Comparison of ENCODE assay signal across 8 cellular contexts in the genomic region with DNA sequence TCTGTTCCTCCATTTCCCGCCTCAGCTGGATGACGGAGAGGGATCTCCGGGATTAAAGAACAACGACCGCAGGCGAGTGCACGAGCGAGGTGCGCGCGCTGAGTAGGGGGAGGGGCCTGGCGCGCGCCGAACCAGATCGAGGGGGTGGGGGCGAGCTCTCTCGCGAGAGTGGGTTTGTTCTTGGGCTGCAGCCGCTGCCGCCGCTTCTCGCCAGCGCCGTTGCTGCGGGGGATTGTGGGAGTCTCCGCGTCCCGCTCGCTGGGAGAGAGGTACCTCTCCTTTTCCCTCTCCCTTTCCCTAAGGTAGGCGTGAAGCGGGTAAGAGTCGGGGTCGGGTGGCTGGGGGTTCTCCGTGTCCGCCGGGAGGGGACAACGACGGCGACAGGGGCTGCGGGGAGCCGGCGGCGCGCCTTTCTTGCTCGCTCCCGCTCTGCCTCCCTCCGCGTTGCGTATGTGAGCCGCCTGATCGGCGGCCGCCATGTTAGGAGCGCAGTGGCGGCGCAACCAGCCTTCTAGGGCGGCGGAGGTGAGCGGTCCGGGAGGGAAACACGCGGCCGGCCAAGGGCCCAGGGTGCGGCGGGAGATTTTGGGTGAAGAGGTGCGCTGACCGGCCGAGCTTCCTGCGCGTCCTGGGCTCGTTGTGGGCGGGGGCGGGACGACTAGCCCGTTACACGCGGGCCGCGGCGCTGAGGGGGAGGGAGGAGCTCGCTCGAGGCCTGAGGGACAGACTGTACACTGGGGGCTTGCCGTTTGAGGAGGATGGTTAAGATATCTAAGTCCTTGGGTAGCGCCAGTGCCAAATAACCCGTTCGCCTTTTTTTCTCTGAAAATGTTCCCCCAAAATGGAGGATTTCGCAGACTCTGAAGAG. TPM values are rescaled to one million over a fixed set of nuclear protein-coding genes. Genes with fewer than 3 reads are reported as not detected.
DNase-seq lines count a peak whose midpoint lies in the region; ATAC-seq and TF ChIP-seq lines count a peak whose summit lies in the region.

A gene with protein sequence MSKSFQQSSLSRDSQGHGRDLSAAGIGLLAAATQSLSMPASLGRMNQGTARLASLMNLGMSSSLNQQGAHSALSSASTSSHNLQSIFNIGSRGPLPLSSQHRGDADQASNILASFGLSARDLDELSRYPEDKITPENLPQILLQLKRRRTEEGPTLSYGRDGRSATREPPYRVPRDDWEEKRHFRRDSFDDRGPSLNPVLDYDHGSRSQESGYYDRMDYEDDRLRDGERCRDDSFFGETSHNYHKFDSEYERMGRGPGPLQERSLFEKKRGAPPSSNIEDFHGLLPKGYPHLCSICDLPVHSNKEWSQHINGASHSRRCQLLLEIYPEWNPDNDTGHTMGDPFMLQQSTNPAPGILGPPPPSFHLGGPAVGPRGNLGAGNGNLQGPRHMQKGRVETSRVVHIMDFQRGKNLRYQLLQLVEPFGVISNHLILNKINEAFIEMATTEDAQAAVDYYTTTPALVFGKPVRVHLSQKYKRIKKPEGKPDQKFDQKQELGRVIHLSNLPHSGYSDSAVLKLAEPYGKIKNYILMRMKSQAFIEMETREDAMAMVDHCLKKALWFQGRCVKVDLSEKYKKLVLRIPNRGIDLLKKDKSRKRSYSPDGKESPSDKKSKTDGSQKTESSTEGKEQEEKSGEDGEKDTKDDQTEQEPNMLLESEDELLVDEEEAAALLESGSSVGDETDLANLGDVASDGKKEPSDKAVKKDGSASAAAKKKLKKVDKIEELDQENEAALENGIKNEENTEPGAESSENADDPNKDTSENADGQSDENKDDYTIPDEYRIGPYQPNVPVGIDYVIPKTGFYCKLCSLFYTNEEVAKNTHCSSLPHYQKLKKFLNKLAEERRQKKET (plus strand): TSS at position 237 of the 868 bp plus-strand sequence. CDS start 13,676 bp downstream, outside the sequence.

- H2AFZ ChIP-seq in KMS-11 (ENCODE audit: low read depth): peak within 1 kb of the TSS; percentile 72

- H3K4me3 ChIP-seq in KMS-11 (IDR thresholded peaks at IDR 0.05; ENCODE audit: insufficient read depth, low read depth, low read length) (peak within 1 kb of the TSS; percentile 37), Peyer's patch (peak within 1 kb of the TSS; percentile 60 to 88 (median 68)), muscle layer of duodenum (ENCODE audit: low read depth in 1 of 2, low read length in 2 of 2) (peak within 1 kb of the TSS; percentile 82 to 98)

- ATAC-seq in GM21723 (IDR thresholded peaks at IDR 0.05; ENCODE audit: unreplicated experiment) (peak; percentile 74), esophagus mucosa (peak; percentile 97)

- peak; percentile 94 to 96 for TF ChIP-seq POLR2A in Peyer's patch (IDR thresholded peaks at IDR 0.05)

- peaks cover 43% of the 10 kb centered on the region for H4K20me1 ChIP-seq in KMS-11 (ENCODE audit: insufficient read depth)

- TF ChIP-seq CTCF in KMS-11 (conservative IDR thresholded peaks at IDR 0.05; ENCODE audit: low read depth, low read length): no peak
- TF ChIP-seq CTCF in Peyer's patch (IDR thresholded peaks at IDR 0.05): peak in 1 of 6 experiments; percentile 12

- H3K27me3 ChIP-seq in KMS-11 (ENCODE audit: insufficient read depth, low read depth) (no peaks in the 10 kb centered on the region), Peyer's patch (no peaks in the 10 kb centered on the region), muscle layer of duodenum (ENCODE audit: low read depth, low read length) (no peaks in the 10 kb centered on the region)

- H3K9me3 ChIP-seq in Peyer's patch: no peaks in the 10 kb centered on the region
- no peaks in the 10 kb centered on the region for H3K9me3 ChIP-seq in muscle layer of duodenum (ENCODE audit: control insufficient read depth in 1 of 2, low read length in 2 of 2)

- H3K4me1 ChIP-seq in KMS-11 (ENCODE audit: low read depth, poor library complexity, severe bottlenecking) (peaks cover 40% of the 10 kb centered on the region), Peyer's patch (peaks cover 0 to 41% (median 20%) of the 10 kb centered on the region in 4 donors), muscle layer of duodenum (ENCODE audit: control insufficient read depth in 1 of 2, insufficient read depth in 2 of 2, low read length in 2 of 2) (peaks cover 7 to 37% of the 10 kb centered on the region in 2 donors)

- peaks cover 51% of the 10 kb centered on the region for H3K79me2 ChIP-seq in KMS-11 (ENCODE audit: insufficient read depth, low read depth)

- H3K36me3 ChIP-seq in KMS-11 (ENCODE audit: insufficient read depth): no peaks in the 10 kb centered on the region
- H3K36me3 ChIP-seq in Peyer's patch: no peaks in the 10 kb centered on the region
- peaks cover 0 to 7% of the 10 kb centered on the region in 2 donors for H3K36me3 ChIP-seq in muscle layer of duodenum (ENCODE audit: control insufficient read depth in 1 of 2, insufficient read depth in 2 of 2, low read length in 2 of 2)

- H3K27ac ChIP-seq in KMS-11 (peak within 1 kb of the TSS; percentile 99), Peyer's patch (peak within 1 kb of the TSS; percentile 98 to 99 (median 98)), muscle layer of duodenum (ENCODE audit: low read length) (peak within 1 kb of the TSS; percentile 99)

- DNase-seq in DMS153 treated with DMSO at 0.1 percent for 48 hours (lab: John Stamatoyannopoulos, UW; ENCODE audit: unreplicated experiment): peak; percentile 34
- DNase-seq in Peyer's patch: peak; percentile 96 to 98 (median 98)
- peak; percentile 93 to 95 for DNase-seq in activated T-cell treated with anti-CD3 and anti-CD28 coated beads, Interleukin-2, amount 50 U/mL, for 48 hours
- peak; percentile 86 to 91 for DNase-seq in stimulated activated CD8-positive, alpha-beta memory T cell treated with anti-CD3 and anti-CD28 coated beads, Interleukin-7, amount 100 ng/mL, for 4 hours (ENCODE audit: low read depth in 2 of 2)

- H3K4me2 ChIP-seq in KMS-11: peak within 1 kb of the TSS; percentile 87

- H3K9ac ChIP-seq in KMS-11: peak within 1 kb of the TSS; percentile 99

RNA-seq across cellular contexts. Expression of the gene that starts here (rescaled TPM):
- total RNA-seq in Peyer's patch (100 to 1,000 TPM; 110 to 217 (median 120) TPM), esophagus mucosa (60.5 TPM)

Comparison
In these comparisons a context has a peak if more than half of its experiments do, and no peak if none do; other contexts are left out.
1. Peak in every context shown above with its lines: DNase-seq, ATAC-seq, H3K4me3 ChIP-seq and H3K27ac ChIP-seq.
2. DNase-seq: peak in every context shown above with its lines; median percentile 98 in Peyer's patch; 94 in activated T-cell treated with anti-CD3 and anti-CD28 coated beads, Interleukin-2, amount 50 U/mL, for 48 hours; 88 in stimulated activated CD8-positive, alpha-beta memory T cell treated with anti-CD3 and anti-CD28 coated beads, Interleukin-7, amount 100 ng/mL, for 4 hours; 34 in DMS153 treated with DMSO at 0.1 percent for 48 hours.
3. H3K4me3 ChIP-seq: peak in every context shown above with its lines; median percentile 90 in muscle layer of duodenum; 68 in Peyer's patch; 37 in KMS-11.